In the genomic region with DNA sequence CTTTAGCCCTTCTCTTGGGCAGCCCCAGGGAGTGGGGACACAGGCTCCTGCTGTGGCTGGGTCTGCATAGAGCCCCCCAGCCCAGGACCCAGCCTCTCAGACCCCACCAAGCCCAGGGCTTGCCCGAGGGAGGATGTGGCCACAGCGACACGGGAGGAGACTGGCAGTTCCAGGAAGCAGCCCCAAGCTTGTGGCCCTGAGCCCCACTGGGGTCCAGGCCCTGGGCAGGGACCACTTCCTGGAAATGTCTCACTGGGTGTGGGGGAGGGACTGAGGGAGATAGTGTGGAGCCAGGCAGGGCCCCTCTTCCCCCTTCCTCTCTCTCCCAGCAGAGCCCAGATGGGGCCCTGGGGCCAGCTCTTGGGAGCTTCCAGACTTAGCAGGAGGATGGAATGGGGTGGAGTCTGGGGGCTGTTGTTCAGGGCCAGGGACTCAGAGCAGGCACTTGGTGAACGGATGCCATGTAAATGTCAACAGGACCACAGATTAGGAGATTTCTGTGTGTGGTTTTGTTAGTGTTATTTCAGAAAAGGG, we compare ENCODE assay signal across 10 cellular contexts. TPM values are rescaled to one million over a fixed set of nuclear protein-coding genes. Genes with fewer than 3 reads are reported as not detected.
A peak's percentile ranks its signal among the peaks of the same experiment; 100 is the strongest.
DNase-seq lines count a peak whose midpoint lies in the region; ATAC-seq lines count a peak whose summit lies in the region.
"Had no signal": no experiment of that assay in that cellular context is flagged by ENCODE, and none has a peak within 500 bp of the region (broad histone marks: within the 10 kb centered on the region; RNA-seq: fewer than 3 reads in every experiment).

No MANE protein-coding gene starts in this region.

- CTCF ChIA-PET in CD4-positive, alpha-beta memory T cell (lab: Charles Lee; ENCODE audit: partially characterized antibody): interaction anchor here (1.0 to 8.9 kb wide), 8 partner anchors 14 to 180 kb away, joined by 4 to 190 read pairs (median 22); a partner anchor contains a TSS

- H3K27ac Mint-ChIP-seq in CD4-positive, alpha-beta memory T cell: peak overlapping the region; percentile 51 to 91 (median 86)
- H3K27ac Mint-ChIP-seq in activated T-helper 17 cell treated with anti-CD3 and anti-CD28 coated beads, Interleukin-2, amount 50 U/mL, for 72 hours: peak overlapping the region; percentile 87
- peak overlapping the region; percentile 97 for H3K27ac Mint-ChIP-seq in natural killer cell treated with Interleukin-12 subunit alpha and Interleukin-12 subunit beta and Interleukin-15 and Interleukin-18, amount 100 ng/mL, for 72 hours

- no peaks in the 10 kb centered on the region for H3K27me3 ChIP-seq in CD4-positive, alpha-beta memory T cell (ENCODE audit: insufficient read depth, low read length)

- peaks cover 0 to 2% of the 10 kb centered on the region in 2 donors for H3K36me3 Mint-ChIP-seq in CD4-positive, alpha-beta memory T cell
- peaks cover 27% of the 10 kb centered on the region for H3K36me3 Mint-ChIP-seq in activated T-helper 17 cell treated with anti-CD3 and anti-CD28 coated beads, Interleukin-2, amount 50 U/mL, for 72 hours (ENCODE audit: low read depth)
- peaks cover 8% of the 10 kb centered on the region for H3K36me3 Mint-ChIP-seq in natural killer cell treated with Interleukin-12 subunit alpha and Interleukin-12 subunit beta and Interleukin-15 and Interleukin-18, amount 100 ng/mL, for 72 hours

- peak overlapping the region in 6 of 8 donors; percentile 4 to 72 (median 46) for H3K4me3 Mint-ChIP-seq in CD4-positive, alpha-beta memory T cell
- peak overlapping the region; percentile 47 for H3K4me3 Mint-ChIP-seq in activated T-helper 17 cell treated with anti-CD3 and anti-CD28 coated beads, Interleukin-2, amount 50 U/mL, for 72 hours
- peak overlapping the region; percentile 91 for H3K4me3 Mint-ChIP-seq in natural killer cell treated with Interleukin-12 subunit alpha and Interleukin-12 subunit beta and Interleukin-15 and Interleukin-18, amount 100 ng/mL, for 72 hours

- intact Hi-C loops in CD4-positive, alpha-beta memory T cell (cut with micrococcal nuclease): loop anchor here (2.0 to 5.0 kb wide), 4 partner anchors 160 to 423 kb away; a partner anchor contains a TSS

- peaks cover 15 to 43% (median 31%) of the 10 kb centered on the region in 4 donors for H3K4me1 Mint-ChIP-seq in CD4-positive, alpha-beta memory T cell
- peaks cover 37% of the 10 kb centered on the region for H3K4me1 Mint-ChIP-seq in activated T-helper 17 cell treated with anti-CD3 and anti-CD28 coated beads, Interleukin-2, amount 50 U/mL, for 72 hours
- peaks cover 75 to 78% of the 10 kb centered on the region in 2 donors for H3K4me1 Mint-ChIP-seq in natural killer cell treated with Interleukin-12 subunit alpha and Interleukin-12 subunit beta and Interleukin-15 and Interleukin-18, amount 100 ng/mL, for 72 hours (ENCODE audit: low read depth in 2 of 2)

- no peak overlapping the region for H3K4me3 ChIP-seq in CD4-positive, alpha-beta memory T cell (ENCODE audit: low read length in 2 of 2)

- H3K4me1 ChIP-seq in CD4-positive, alpha-beta memory T cell (ENCODE audit: insufficient read depth, low read length): peaks cover 30% of the 10 kb centered on the region

- H3K9me3 Mint-ChIP-seq in CD4-positive, alpha-beta memory T cell: no peaks in the 10 kb centered on the region
- H3K9me3 Mint-ChIP-seq in activated T-helper 17 cell treated with anti-CD3 and anti-CD28 coated beads, Interleukin-2, amount 50 U/mL, for 72 hours: no peaks in the 10 kb centered on the region
- H3K9me3 Mint-ChIP-seq in natural killer cell treated with Interleukin-12 subunit alpha and Interleukin-12 subunit beta and Interleukin-15 and Interleukin-18, amount 100 ng/mL, for 72 hours: no peaks in the 10 kb centered on the region

- peak; percentile 37 for ATAC-seq in activated T-helper 17 cell treated with anti-CD3 and anti-CD28 coated beads, Interleukin-2, amount 50 U/mL, for 72 hours (replicated peaks)
- ATAC-seq in natural killer cell treated with Interleukin-12 subunit alpha and Interleukin-12 subunit beta and Interleukin-15 and Interleukin-18, amount 100 ng/mL, for 72 hours: peak; percentile 79 to 86
- no peak for ATAC-seq in GM19397 (IDR thresholded peaks at IDR 0.05; ENCODE audit: unreplicated experiment)
- ATAC-seq in GM19395 (IDR thresholded peaks at IDR 0.05; ENCODE audit: unreplicated experiment): no peak

- DNase-seq in CD4-positive, alpha-beta memory T cell: peak in 1 of 5 donors; percentile 10
- peak; percentile 22 to 31 for DNase-seq in Kasumi-1 (lab: John Stamatoyannopoulos, UW)
- peak; percentile 88 for DNase-seq in natural killer cell treated with Interleukin-12 subunit alpha and Interleukin-12 subunit beta and Interleukin-15 and Interleukin-18, amount 100 ng/mL, for 72 hours (ENCODE audit: low spot score)
- no peak for DNase-seq in NCI-H1092 (lab: John Stamatoyannopoulos, UW)
- no peak for DNase-seq in stimulated activated CD4-positive, alpha-beta T cell treated with anti-CD3 and anti-CD28 coated beads, Interleukin-4, amount 100 ng/mL, for 24 hours

- POLR2A ChIA-PET in CD4-positive, alpha-beta memory T cell (lab: Charles Lee; ENCODE audit: partially characterized antibody): interaction anchor here (0.6 to 3.0 kb wide), 6 partner anchors 13 to 233 kb away, joined by 3 to 9 read pairs (median 4); a partner anchor contains a TSS

- H3K9me3 ChIP-seq in CD4-positive, alpha-beta memory T cell (ENCODE audit: control insufficient read depth in 1 of 2, low read length in 2 of 2): no peaks in the 10 kb centered on the region

- no peaks in the 10 kb centered on the region for H3K36me3 ChIP-seq in CD4-positive, alpha-beta memory T cell (ENCODE audit: insufficient read depth, low read length)

- no peak overlapping the region for H3K27ac ChIP-seq in CD4-positive, alpha-beta memory T cell (ENCODE audit: low read depth, low read length)
- H3K27ac ChIP-seq: KMS-11 had no signal

- H3K27me3 Mint-ChIP-seq in CD4-positive, alpha-beta memory T cell: no peaks in the 10 kb centered on the region
- H3K27me3 Mint-ChIP-seq in activated T-helper 17 cell treated with anti-CD3 and anti-CD28 coated beads, Interleukin-2, amount 50 U/mL, for 72 hours: no peaks in the 10 kb centered on the region
- H3K27me3 Mint-ChIP-seq in natural killer cell treated with Interleukin-12 subunit alpha and Interleukin-12 subunit beta and Interleukin-15 and Interleukin-18, amount 100 ng/mL, for 72 hours: no peaks in the 10 kb centered on the region

RNA-seq across cellular contexts. Expression of a gene that starts 35.3 kb away (rescaled TPM):
- 1 to 10 TPM; 1.5 to 3.0 TPM for total RNA-seq in CD4-positive, alpha-beta memory T cell
- polyA plus RNA-seq in CD4-positive, alpha-beta memory T cell: 1 to 10 TPM; 2.3 to 3.8 TPM
- total RNA-seq in activated T-helper 17 cell treated with anti-CD3 and anti-CD28 coated beads, Interleukin-2, amount 50 U/mL, for 72 hours: 10 to 100 TPM; 13.7 to 36.9 TPM
- total RNA-seq in natural killer cell treated with Interleukin-12 subunit alpha and Interleukin-12 subunit beta and Interleukin-15 and Interleukin-18, amount 100 ng/mL, for 72 hours: 10 to 100 TPM; 86.8 to 95.0 TPM
- total RNA-seq: chondrocyte had no signal

RNA-seq across cellular contexts. Expression of a gene that starts 41.4 kb away (rescaled TPM):
- 1 to 10 TPM; 4.7 to 5.4 TPM for total RNA-seq in CD4-positive, alpha-beta memory T cell
- polyA plus RNA-seq in CD4-positive, alpha-beta memory T cell: 1 to 10 TPM; 1.2 to 9.9 TPM
- total RNA-seq in activated T-helper 17 cell treated with anti-CD3 and anti-CD28 coated beads, Interleukin-2, amount 50 U/mL, for 72 hours: 10 to 100 TPM; 16.7 to 21.2 TPM
- 10 to 100 TPM; 13.9 to 21.5 TPM for total RNA-seq in natural killer cell treated with Interleukin-12 subunit alpha and Interleukin-12 subunit beta and Interleukin-15 and Interleukin-18, amount 100 ng/mL, for 72 hours

RNA-seq across cellular contexts. Expression of a gene that starts 50.7 kb away (rescaled TPM):
- under 1 TPM; 0.33 to 0.41 TPM for total RNA-seq in CD4-positive, alpha-beta memory T cell
- under 1 TPM in 1 of 2 donors, not detected in 1; 0.53 TPM for polyA plus RNA-seq in CD4-positive, alpha-beta memory T cell
- total RNA-seq in activated T-helper 17 cell treated with anti-CD3 and anti-CD28 coated beads, Interleukin-2, amount 50 U/mL, for 72 hours: 10 to 100 TPM; 10.7 to 34.3 TPM
- total RNA-seq in natural killer cell treated with Interleukin-12 subunit alpha and Interleukin-12 subunit beta and Interleukin-15 and Interleukin-18, amount 100 ng/mL, for 72 hours: 10 to 100 TPM in 1 of 2 donors, 1 to 10 TPM in 1; 4.8 to 13.7 TPM

Comparison
In these comparisons a context has a peak if more than half of its experiments do, and no peak if none do; other contexts are left out.
1. DNase-seq: peak in Kasumi-1 (2 of 2) and natural killer cell treated with Interleukin-12 subunit alpha and Interleukin-12 subunit beta and Interleukin-15 and Interleukin-18, amount 100 ng/mL, for 72 hours (single experiment); none in NCI-H1092 (single experiment) and stimulated activated CD4-positive, alpha-beta T cell treated with anti-CD3 and anti-CD28 coated beads, Interleukin-4, amount 100 ng/mL, for 24 hours (single experiment).
2. ATAC-seq: peak in activated T-helper 17 cell treated with anti-CD3 and anti-CD28 coated beads, Interleukin-2, amount 50 U/mL, for 72 hours (single experiment) and natural killer cell treated with Interleukin-12 subunit alpha and Interleukin-12 subunit beta and Interleukin-15 and Interleukin-18, amount 100 ng/mL, for 72 hours (2 of 2); none in GM19397 (single experiment) and GM19395 (single experiment).
3. RNA of a gene that starts 50.7 kb away (total RNA-seq): 10.7 to 34.3 TPM in activated T-helper 17 cell treated with anti-CD3 and anti-CD28 coated beads, Interleukin-2, amount 50 U/mL, for 72 hours and 4.8 to 13.7 TPM in natural killer cell treated with Interleukin-12 subunit alpha and Interleukin-12 subunit beta and Interleukin-15 and Interleukin-18, amount 100 ng/mL, for 72 hours; 0.33 to 0.41 TPM in CD4-positive, alpha-beta memory T cell; every median in the first group is over 4 times any median in the second.
4. Peak in every context shown above with its lines, with median percentiles within 50 percentile points of each other: H3K27ac Mint-ChIP-seq and H3K4me3 Mint-ChIP-seq.